ENCODE assay signal across 8 cellular contexts in the genomic region with DNA sequence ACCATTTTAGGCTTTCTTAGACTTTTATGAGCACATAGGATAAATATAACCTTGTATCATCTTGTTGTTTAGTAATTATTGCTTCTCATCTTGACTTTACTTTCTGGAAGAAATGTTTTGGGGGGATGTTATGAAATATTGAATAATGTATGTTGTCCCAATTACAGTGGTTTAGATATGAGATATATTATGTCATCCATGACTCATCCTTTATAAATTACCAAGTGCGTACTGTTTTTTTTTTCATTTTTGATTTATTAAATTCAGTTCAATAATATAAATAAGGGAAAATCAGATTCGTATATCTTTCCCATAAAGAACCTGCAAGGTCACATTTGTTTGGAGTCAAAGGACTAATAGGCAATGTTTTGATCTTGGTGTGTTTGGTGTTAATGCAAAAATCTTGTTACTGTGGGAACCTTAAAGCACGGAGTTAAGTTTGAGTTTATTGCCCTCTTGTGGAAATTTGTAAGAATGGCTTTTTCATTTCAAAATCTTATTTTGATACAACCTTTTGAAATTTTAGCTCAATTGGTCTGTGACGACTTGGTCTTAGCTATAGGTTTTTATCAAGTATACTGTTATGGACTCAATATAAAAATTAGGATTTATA.
A peak's percentile ranks its signal among the peaks of the same experiment; 100 is the strongest.
DNase-seq lines count a peak whose midpoint lies in the region; ATAC-seq, FAIRE-seq and TF ChIP-seq lines count a peak whose summit lies in the region.

No MANE protein-coding gene starts in this region.

- ATAC-seq in CD8-positive, alpha-beta T cell: no peak
- ATAC-seq in GM21423 (IDR thresholded peaks at IDR 0.05; ENCODE audit: unreplicated experiment) (peak; percentile 63), GM19023 (IDR thresholded peaks at IDR 0.05; ENCODE audit: unreplicated experiment) (no peak)

- no peaks in the 10 kb centered on the region for H3K9me2 ChIP-seq in MM.1S (replicated peaks; ENCODE audit: insufficient read depth, low read length)

- no peak overlapping the region for H2AFZ ChIP-seq in MM.1S (ENCODE audit: low read length)

- H3K9me3 ChIP-seq in CD8-positive, alpha-beta T cell (ENCODE audit: low read length): no peaks in the 10 kb centered on the region
- H3K9me3 ChIP-seq in MM.1S (replicated peaks; ENCODE audit: insufficient read depth, low read length): no peaks in the 10 kb centered on the region

- CTCF ChIA-PET in CD8-positive, alpha-beta T cell (lab: Charles Lee): interaction anchor here (0.7 to 1.6 kb wide), 4 partner anchors 26 to 1104 kb away, joined by 3 to 5 read pairs (median 3); no protein-coding TSS in a partner anchor

- H4K20me1 ChIP-seq in MM.1S (ENCODE audit: insufficient read depth, low read length): no peaks in the 10 kb centered on the region

- intact Hi-C loops in CD8-positive, alpha-beta T cell (cut with DNase I, micrococcal nuclease): loop anchor here (1.0 to 5.0 kb wide), 4 partner anchors 226 to 799 kb away; no protein-coding TSS in a partner anchor

- H3K27me3 ChIP-seq in CD8-positive, alpha-beta T cell (ENCODE audit: insufficient read depth, low read length): no peaks in the 10 kb centered on the region
- H3K27me3 ChIP-seq in MM.1S (replicated peaks; ENCODE audit: insufficient read depth, low read length): no peaks in the 10 kb centered on the region

- peaks cover 3% of the 10 kb centered on the region for H3K36me3 Mint-ChIP-seq in CD8-positive, alpha-beta T cell

- H3K36me3 ChIP-seq in CD8-positive, alpha-beta T cell (ENCODE audit: insufficient read depth, low read length): no peaks in the 10 kb centered on the region
- H3K36me3 ChIP-seq in MM.1S (replicated peaks; ENCODE audit: insufficient read depth, low read length): no peaks in the 10 kb centered on the region

- H3F3A ChIP-seq in MM.1S (ENCODE audit: insufficient read depth, low read length): no peaks in the 10 kb centered on the region

- DNase-seq in CD8-positive, alpha-beta T cell: no peak
- DNase-seq in MM.1S (peak; percentile 42), SKM-1 treated with dmso at 0.1 percent for 144 hours (lab: John Stamatoyannopoulos, UW; ENCODE audit: unreplicated experiment) (peak; percentile 60), frontal cortex (ENCODE audit: low spot score in 2 of 2) (peak; percentile 2 to 12), retinal pigment epithelial cell (ENCODE audit: low read depth) (peak; percentile 11)
- no peak for DNase-seq in stimulated activated naive CD4-positive, alpha-beta T cell treated with Interleukin-2 at 50 U/mL for 16 hours (lab: John Stamatoyannopoulos, UW)

- H3K79me2 ChIP-seq in MM.1S (ENCODE audit: low read length): no peaks in the 10 kb centered on the region

- TF ChIP-seq CTCF in CD8-positive, alpha-beta T cell (IDR thresholded peaks at IDR 0.05): peak; percentile 53
- TF ChIP-seq CTCF in MM.1S (IDR thresholded peaks at IDR 0.05; ENCODE audit: low read length) (peak; percentile 46), retinal pigment epithelial cell (conservative IDR thresholded peaks at IDR 0.05; ENCODE audit: low read depth, low read length) (peak; percentile 55)

- no peak overlapping the region for H3K9ac ChIP-seq in MM.1S (ENCODE audit: low read length)

- no peak overlapping the region for H3K27ac ChIP-seq in CD8-positive, alpha-beta T cell (ENCODE audit: low read depth, low read length)
- no peak overlapping the region for H3K27ac ChIP-seq in MM.1S (ENCODE audit: low read length)

- no peaks in the 10 kb centered on the region for H3K9me3 Mint-ChIP-seq in CD8-positive, alpha-beta T cell

- POLR2A ChIA-PET in CD8-positive, alpha-beta T cell (lab: Charles Lee): no interaction called here

- no peaks in the 10 kb centered on the region for H3K27me3 Mint-ChIP-seq in CD8-positive, alpha-beta T cell (ENCODE audit: low read depth)

- H3K4me3 Mint-ChIP-seq in CD8-positive, alpha-beta T cell: no peak overlapping the region

- no peak overlapping the region for H3K4me2 ChIP-seq in MM.1S (ENCODE audit: low read depth, low read length)

- FAIRE-seq in frontal cortex (lab: Jason Lieb, UNC): peak; percentile 97

- no peak overlapping the region for H3K4me3 ChIP-seq in CD8-positive, alpha-beta T cell (ENCODE audit: low read depth, low read length)
- H3K4me3 ChIP-seq in MM.1S (ENCODE audit: low read length): no peak overlapping the region
- H3K4me3 ChIP-seq in retinal pigment epithelial cell (ENCODE audit: low read length): no peak overlapping the region

- H3K4me1 ChIP-seq in CD8-positive, alpha-beta T cell (ENCODE audit: insufficient read depth, low read length): no peaks in the 10 kb centered on the region
- H3K4me1 ChIP-seq in MM.1S (ENCODE audit: low read length): no peaks in the 10 kb centered on the region

- no peaks in the 10 kb centered on the region for H3K4me1 Mint-ChIP-seq in CD8-positive, alpha-beta T cell (ENCODE audit: low read depth)

- no peak overlapping the region for H3K27ac Mint-ChIP-seq in CD8-positive, alpha-beta T cell

Comparison
In these comparisons a context has a peak if more than half of its experiments do, and no peak if none do; other contexts are left out.
1. DNase-seq: peak in MM.1S (single experiment), SKM-1 treated with dmso at 0.1 percent for 144 hours (single experiment), frontal cortex (2 of 2) and retinal pigment epithelial cell (single experiment); none in CD8-positive, alpha-beta T cell (0 of 7) and stimulated activated naive CD4-positive, alpha-beta T cell treated with Interleukin-2 at 50 U/mL for 16 hours (single experiment).
2. Peak in every context shown above with its lines, with median percentiles within 50 percentile points of each other: CTCF ChIP-seq.